14 cellular contexts compared by ENCODE assay signal in genomic region chr1:53073899-53074311, GRCh38. TPM values are rescaled to one million over a fixed set of nuclear protein-coding genes. Genes with fewer than 3 reads are reported as not detected.
DNase-seq lines count a peak whose midpoint lies in the region; ATAC-seq and TF ChIP-seq lines count a peak whose summit lies in the region.
"Had no signal": no experiment of that assay in that cellular context is flagged by ENCODE, and none has a peak within 500 bp of the region (broad histone marks: within the 10 kb centered on the region; RNA-seq: fewer than 3 reads in every experiment).

No MANE protein-coding gene starts in this region.

- H3K9me3 ChIP-seq in endodermal cell (ENCODE audit: control insufficient read depth, low read length) (no peaks in the 10 kb centered on the region), lower lobe of right lung (no peaks in the 10 kb centered on the region), stomach (no peaks in the 10 kb centered on the region)

- no peak overlapping the region for H3K27ac Mint-ChIP-seq in endodermal cell
- H3K27ac Mint-ChIP-seq: mesothelial cell of epicardium, T-helper 17 cell had no signal

- H3K4me3 ChIP-seq in endodermal cell (ENCODE audit: low read length) (no peak overlapping the region), lower lobe of right lung (no peak overlapping the region), stomach (no peak overlapping the region), brain microvascular endothelial cell (ENCODE audit: low read depth, low read length) (no peak overlapping the region)

- no peaks in the 10 kb centered on the region for H3K4me1 Mint-ChIP-seq in endodermal cell
- H3K4me1 Mint-ChIP-seq: mesothelial cell of epicardium had no signal

- TF ChIP-seq EP300 in stomach (IDR thresholded peaks at IDR 0.05) = no peak

- no peak overlapping the region for H3K9ac ChIP-seq in endodermal cell (ENCODE audit: extremely low read depth, low read length, poor library complexity, severe bottlenecking)

- TF ChIP-seq CTCF in endodermal cell (conservative IDR thresholded peaks at IDR 0.05) = no peak
- TF ChIP-seq CTCF in lower lobe of right lung (IDR thresholded peaks at IDR 0.05) = no peak
- TF ChIP-seq CTCF in stomach (IDR thresholded peaks at IDR 0.05) = no peak
- no peak for TF ChIP-seq CTCF in brain microvascular endothelial cell (IDR thresholded peaks at IDR 0.05; ENCODE audit: low read depth, low read length, missing control alignments)

- H3K27me3 Mint-ChIP-seq in endodermal cell (ENCODE audit: insufficient read depth) = peaks cover 11% of the 10 kb centered on the region

- no peaks in the 10 kb centered on the region for H3K36me3 ChIP-seq in endodermal cell (ENCODE audit: control insufficient read depth, insufficient read depth, low read length)
- peaks cover 9% of the 10 kb centered on the region for H3K36me3 ChIP-seq in lower lobe of right lung
- peaks cover 4 to 46% (median 28%) of the 10 kb centered on the region in 4 donors for H3K36me3 ChIP-seq in stomach
- no peaks in the 10 kb centered on the region for H3K36me3 ChIP-seq in brain microvascular endothelial cell (replicated peaks)

- no peak overlapping the region for H3K4me3 Mint-ChIP-seq in endodermal cell
- H3K4me3 Mint-ChIP-seq: mesothelial cell of epicardium, T-helper 17 cell had no signal

- WGBS in endodermal cell (ENCODE audit: insufficient coverage in 1 of 2, insufficient read length in 1 of 2), 2 experiments = 94 to 100% methylated on average over 3 to 9 of the region's 9 CpGs
- 65 to 75% (median 74%) methylated on average over 5 to 9 of the region's 9 CpGs for WGBS in stomach, 5 donors

- intact Hi-C loops in lower lobe of right lung (cut with DNase I) (no loop called here), stomach (cut with DNase I; ENCODE audit: low total_unique reads) (no loop called here)

- in situ Hi-C loops in brain microvascular endothelial cell (cut with HindIII; ENCODE audit: low pct_ligation_motif_present, low sequenced_read_pairs) = no loop called here

- no peaks in the 10 kb centered on the region for H3K36me3 Mint-ChIP-seq in endodermal cell (ENCODE audit: low read depth)
- H3K36me3 Mint-ChIP-seq: mesothelial cell of epicardium had no signal

- no peaks in the 10 kb centered on the region for H3K9me3 Mint-ChIP-seq in endodermal cell
- H3K9me3 Mint-ChIP-seq: mesothelial cell of epicardium had no signal

- ATAC-seq in lower lobe of right lung = no peak
- ATAC-seq in HG02571 (IDR thresholded peaks at IDR 0.05; ENCODE audit: unreplicated experiment) = no peak
- ATAC-seq in GM18870 (IDR thresholded peaks at IDR 0.05; ENCODE audit: unreplicated experiment) = no peak
- ATAC-seq: T-helper 17 cell had no signal

- no peak overlapping the region for H3K27ac ChIP-seq in endodermal cell (ENCODE audit: low read depth, low read length)
- no peak overlapping the region for H3K27ac ChIP-seq in lower lobe of right lung
- H3K27ac ChIP-seq in stomach = peak overlapping the region in 1 of 5 donors; percentile 52
- no peak overlapping the region for H3K27ac ChIP-seq in brain microvascular endothelial cell
- H3K27ac ChIP-seq: C4-2B had no signal

- DNase-seq in NCI-H524 treated with DMSO at 0.1 percent for 48 hours (lab: John Stamatoyannopoulos, UW) = peak; percentile 50
- DNase-seq in endodermal cell = peak; percentile 35
- DNase-seq in lower lobe of right lung = peak; percentile 42
- peak; percentile 22 for DNase-seq in stomach
- no peak for DNase-seq in SW 1271 (lab: John Stamatoyannopoulos, UW)
- no peak for DNase-seq in brain microvascular endothelial cell
- DNase-seq: activated CD4-positive, alpha-beta T cell treated with anti-CD3 and anti-CD28 coated beads, Interleukin-2, amount 50 U/mL, for 4 hours; erythroblast had no signal

- no peak for TF ChIP-seq POLR2A in stomach (IDR thresholded peaks at IDR 0.05)

- H3K27me3 ChIP-seq in endodermal cell (ENCODE audit: control insufficient read depth, insufficient read depth, low read length, poor library complexity, severe bottlenecking) (peaks cover 6% of the 10 kb centered on the region), lower lobe of right lung (ENCODE audit: low read depth) (no peaks in the 10 kb centered on the region), stomach (no peaks in the 10 kb centered on the region), brain microvascular endothelial cell (replicated peaks) (no peaks in the 10 kb centered on the region)

- no peaks in the 10 kb centered on the region for H3K4me1 ChIP-seq in endodermal cell (ENCODE audit: control insufficient read depth, insufficient read depth, low read length)
- no peaks in the 10 kb centered on the region for H3K4me1 ChIP-seq in lower lobe of right lung
- H3K4me1 ChIP-seq in stomach = no peaks in the 10 kb centered on the region

RNA-seq across cellular contexts. Expression of gene PODN, which starts 11.9 kb away (rescaled TPM):
- total RNA-seq in endodermal cell (1 to 10 TPM; 3.0 to 3.6 TPM), lower lobe of right lung (64.0 TPM), stomach (100 to 1,000 TPM in 3 of 5 donors, 10 to 100 TPM in 2; 19.8 to 356 (median 128) TPM)
- 0.53 TPM for polyA plus RNA-seq in endodermal cell (2013, experiment 1 of 2)
- polyA plus RNA-seq in endodermal cell (2013, experiment 2 of 2) = 0.70 TPM
- 10 to 100 TPM in 1 of 3 donors, 1 to 10 TPM in 2; 8.3 to 18.4 (median 9.6) TPM for polyA plus RNA-seq in stomach
- total RNA-seq: HT1080, T-helper 17 cell had no signal

Comparison
In these comparisons a context has a peak if more than half of its experiments do, and no peak if none do; other contexts are left out.
1. DNase-seq: peak in NCI-H524 treated with DMSO at 0.1 percent for 48 hours (single experiment), endodermal cell (single experiment), lower lobe of right lung (single experiment) and stomach (single experiment); none in SW 1271 (0 of 2) and brain microvascular endothelial cell (single experiment).
2. RNA of gene PODN, which starts 11.9 kb away (total RNA-seq): 19.8 to 356 TPM in stomach and 64.0 TPM in lower lobe of right lung (single experiment); 3.0 to 3.6 TPM in endodermal cell; every median in the first group is over 4 times any median in the second.